Comparison of ENCODE assay signal across 1 cellular context in the genomic region with DNA sequence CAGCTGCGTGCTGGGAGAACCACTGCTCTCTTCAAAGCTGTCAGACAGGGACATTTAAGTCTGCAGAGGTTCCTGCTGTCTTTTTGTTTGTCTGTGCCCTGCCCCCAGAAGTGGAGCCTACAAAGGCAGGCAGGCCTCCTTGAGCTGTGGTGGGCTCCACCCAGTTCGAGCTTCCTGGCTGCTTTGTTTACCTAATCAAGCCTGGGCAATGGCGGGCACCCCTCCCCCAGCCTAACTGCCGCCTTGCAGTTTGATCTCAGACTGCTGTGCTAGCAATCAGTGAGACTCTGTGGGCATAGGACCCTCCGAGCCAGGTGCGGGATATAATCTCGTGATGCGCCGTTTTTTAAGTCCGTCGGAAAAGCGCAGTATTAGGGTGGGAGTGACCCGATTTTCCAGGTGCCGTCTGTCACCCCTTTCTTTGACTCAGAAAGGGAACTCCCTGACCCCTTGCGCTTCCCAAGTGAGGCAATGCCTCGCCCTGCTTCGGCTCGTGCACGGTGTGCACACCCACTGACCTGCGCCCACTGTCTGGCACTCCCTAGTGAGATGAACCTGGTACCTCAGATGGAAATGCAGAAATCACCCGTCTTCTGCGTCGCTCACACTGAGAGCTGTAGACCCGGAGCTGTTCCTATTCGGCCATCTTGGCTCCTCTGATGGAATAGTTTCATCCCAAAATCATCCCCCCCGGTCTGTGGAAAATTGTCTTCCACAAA. TPM values are rescaled to one million over a fixed set of nuclear protein-coding genes. Genes with fewer than 3 reads are reported as not detected.
"Had no signal": no experiment of that assay in that cellular context is flagged by ENCODE, and none has a peak within 500 bp of the region (broad histone marks: within the 10 kb centered on the region; RNA-seq: fewer than 3 reads in every experiment).

No MANE protein-coding gene starts in this region.

RNA-seq across cellular contexts. Expression of a gene that starts 9.9 kb away (rescaled TPM):
- total RNA-seq: mammary epithelial cell had no signal
